In the genomic region with DNA sequence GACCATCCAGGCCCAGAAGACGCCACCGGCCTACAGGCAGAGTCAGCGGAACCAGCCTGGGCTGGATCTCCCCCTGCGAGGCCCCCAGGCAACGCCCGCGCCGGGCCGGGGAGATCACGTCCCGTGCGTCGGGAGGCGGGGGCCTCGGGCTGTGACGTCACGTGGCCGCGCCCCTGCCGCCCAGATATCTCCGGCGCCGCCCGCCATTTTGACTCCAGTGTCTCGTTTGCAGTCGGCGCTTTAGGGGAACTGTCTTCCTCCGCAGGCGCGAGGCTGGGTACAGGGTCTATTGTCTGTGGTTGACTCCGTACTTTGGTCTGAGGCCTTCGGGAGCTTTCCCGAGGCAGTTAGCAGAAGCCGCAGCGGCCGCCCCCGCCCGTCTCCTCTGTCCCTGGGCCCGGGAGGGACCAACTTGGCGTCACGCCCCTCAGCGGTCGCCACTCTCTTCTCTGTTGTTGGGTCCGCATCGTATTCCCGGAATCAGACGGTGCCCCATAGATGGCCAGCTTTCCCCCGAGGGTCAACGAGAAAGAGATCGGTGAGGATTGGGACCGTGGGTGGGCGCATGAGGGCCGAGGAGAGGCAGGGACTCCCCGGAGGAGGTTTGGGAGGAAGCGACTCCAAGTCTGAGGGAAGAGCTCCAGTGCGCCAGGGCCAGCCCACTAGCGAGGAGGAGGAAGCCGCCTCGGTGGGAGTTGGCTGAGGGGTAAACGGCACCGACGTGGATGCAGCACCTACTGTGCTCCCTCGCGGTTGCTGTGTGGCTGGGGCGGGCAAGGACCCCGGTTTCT, we compare ENCODE assay signal across 1 cellular context.
TF ChIP-seq lines count a peak whose summit lies in the region.

A gene with protein sequence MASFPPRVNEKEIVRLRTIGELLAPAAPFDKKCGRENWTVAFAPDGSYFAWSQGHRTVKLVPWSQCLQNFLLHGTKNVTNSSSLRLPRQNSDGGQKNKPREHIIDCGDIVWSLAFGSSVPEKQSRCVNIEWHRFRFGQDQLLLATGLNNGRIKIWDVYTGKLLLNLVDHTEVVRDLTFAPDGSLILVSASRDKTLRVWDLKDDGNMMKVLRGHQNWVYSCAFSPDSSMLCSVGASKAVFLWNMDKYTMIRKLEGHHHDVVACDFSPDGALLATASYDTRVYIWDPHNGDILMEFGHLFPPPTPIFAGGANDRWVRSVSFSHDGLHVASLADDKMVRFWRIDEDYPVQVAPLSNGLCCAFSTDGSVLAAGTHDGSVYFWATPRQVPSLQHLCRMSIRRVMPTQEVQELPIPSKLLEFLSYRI (plus strand): TSS at position 217 of the 791 bp plus-strand sequence. CDS start 282 bp downstream, at position 499.

TF ChIP-seq in HEK293, 187 proteins besides CTCF, POLR2A, EP300 and RAD21 (continued from another document):
- TF ChIP-seq, protein P1, sequence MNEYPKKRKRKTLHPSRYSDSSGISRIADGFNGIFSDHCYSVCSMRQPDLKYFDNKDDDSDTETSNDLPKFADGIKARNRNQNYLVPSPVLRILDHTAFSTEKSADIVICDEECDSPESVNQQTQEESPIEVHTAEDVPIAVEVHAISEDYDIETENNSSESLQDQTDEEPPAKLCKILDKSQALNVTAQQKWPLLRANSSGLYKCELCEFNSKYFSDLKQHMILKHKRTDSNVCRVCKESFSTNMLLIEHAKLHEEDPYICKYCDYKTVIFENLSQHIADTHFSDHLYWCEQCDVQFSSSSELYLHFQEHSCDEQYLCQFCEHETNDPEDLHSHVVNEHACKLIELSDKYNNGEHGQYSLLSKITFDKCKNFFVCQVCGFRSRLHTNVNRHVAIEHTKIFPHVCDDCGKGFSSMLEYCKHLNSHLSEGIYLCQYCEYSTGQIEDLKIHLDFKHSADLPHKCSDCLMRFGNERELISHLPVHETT (tag by site-specific recombination; IDR thresholded peaks at IDR 0.05): peak; percentile 76; the same call in 1 of the 2 replicates
- TF ChIP-seq YY2 (tag by site-specific recombination; IDR thresholded peaks at IDR 0.05) (peak; percentile 89), ZBTB8A (tag by site-specific recombination; IDR thresholded peaks at IDR 0.05) (peak; percentile 78), SP7 (tag by site-specific recombination; IDR thresholded peaks at IDR 0.05) (peak; percentile 88), ZNF701 (tag by site-specific recombination; IDR thresholded peaks at IDR 0.05) (no peak), ZEB2 (tag by site-specific recombination; IDR thresholded peaks at IDR 0.05) (peak; percentile 84), KLF7 (tag by site-specific recombination; IDR thresholded peaks at IDR 0.05; ENCODE audit: borderline replicate concordance) (peak; percentile 95), ZBTB20 (tag by site-specific recombination; IDR thresholded peaks at IDR 0.05) (peak; percentile 85), ZBTB48 (tag by site-specific recombination; IDR thresholded peaks at IDR 0.05) (peak; percentile 87), ZFHX2 (tag by site-specific recombination; conservative IDR thresholded peaks at IDR 0.05) (peak; percentile 75), IKZF3 (tag by site-specific recombination; IDR thresholded peaks at IDR 0.05) (peak; percentile 61), ZBTB1 (tag by site-specific recombination; IDR thresholded peaks at IDR 0.05) (no peak), ZNF624 (tag by site-specific recombination; IDR thresholded peaks at IDR 0.05) (0 out of 2 replicates have a peak, but pooled peaks have one; percentile 33), ZNF394 (tag by site-specific recombination; IDR thresholded peaks at IDR 0.05; ENCODE audit: borderline replicate concordance) (peak; percentile 46; the same call in 1 of the 2 replicates), ZNF560 (tag by site-specific recombination; IDR thresholded peaks at IDR 0.05; ENCODE audit: borderline replicate concordance) (no peak), OVOL3 (tag by site-specific recombination; IDR thresholded peaks at IDR 0.05) (peak; percentile 63), ZNF223 (tag by site-specific recombination; IDR thresholded peaks at IDR 0.05) (no peak)
- TF ChIP-seq, protein P2, sequence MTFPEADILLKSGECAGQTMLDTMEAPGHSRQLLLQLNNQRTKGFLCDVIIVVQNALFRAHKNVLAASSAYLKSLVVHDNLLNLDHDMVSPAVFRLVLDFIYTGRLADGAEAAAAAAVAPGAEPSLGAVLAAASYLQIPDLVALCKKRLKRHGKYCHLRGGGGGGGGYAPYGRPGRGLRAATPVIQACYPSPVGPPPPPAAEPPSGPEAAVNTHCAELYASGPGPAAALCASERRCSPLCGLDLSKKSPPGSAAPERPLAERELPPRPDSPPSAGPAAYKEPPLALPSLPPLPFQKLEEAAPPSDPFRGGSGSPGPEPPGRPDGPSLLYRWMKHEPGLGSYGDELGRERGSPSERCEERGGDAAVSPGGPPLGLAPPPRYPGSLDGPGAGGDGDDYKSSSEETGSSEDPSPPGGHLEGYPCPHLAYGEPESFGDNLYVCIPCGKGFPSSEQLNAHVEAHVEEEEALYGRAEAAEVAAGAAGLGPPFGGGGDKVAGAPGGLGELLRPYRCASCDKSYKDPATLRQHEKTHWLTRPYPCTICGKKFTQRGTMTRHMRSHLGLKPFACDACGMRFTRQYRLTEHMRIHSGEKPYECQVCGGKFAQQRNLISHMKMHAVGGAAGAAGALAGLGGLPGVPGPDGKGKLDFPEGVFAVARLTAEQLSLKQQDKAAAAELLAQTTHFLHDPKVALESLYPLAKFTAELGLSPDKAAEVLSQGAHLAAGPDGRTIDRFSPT (tag by site-specific recombination; IDR thresholded peaks at IDR 0.05): peak; percentile 44; the same call in 1 of the 2 replicates
- TF ChIP-seq, protein P3, sequence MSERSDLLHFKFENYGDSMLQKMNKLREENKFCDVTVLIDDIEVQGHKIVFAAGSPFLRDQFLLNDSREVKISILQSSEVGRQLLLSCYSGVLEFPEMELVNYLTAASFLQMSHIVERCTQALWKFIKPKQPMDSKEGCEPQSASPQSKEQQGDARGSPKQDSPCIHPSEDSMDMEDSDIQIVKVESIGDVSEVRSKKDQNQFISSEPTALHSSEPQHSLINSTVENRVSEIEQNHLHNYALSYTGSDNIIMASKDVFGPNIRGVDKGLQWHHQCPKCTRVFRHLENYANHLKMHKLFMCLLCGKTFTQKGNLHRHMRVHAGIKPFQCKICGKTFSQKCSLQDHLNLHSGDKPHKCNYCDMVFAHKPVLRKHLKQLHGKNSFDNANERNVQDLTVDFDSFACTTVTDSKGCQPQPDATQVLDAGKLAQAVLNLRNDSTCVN (tag by site-specific recombination; optimal IDR thresholded peaks at IDR 0.05): peak; percentile 69
